ENCODE assay signal across 21 cellular contexts in genomic region chr12:27309995-27310315, GRCh38. TPM values are rescaled to one million over a fixed set of nuclear protein-coding genes. Genes with fewer than 3 reads are reported as not detected.
DNase-seq lines count a peak whose midpoint lies in the region; ATAC-seq and TF ChIP-seq lines count a peak whose summit lies in the region.
"Had no signal": no experiment of that assay in that cellular context is flagged by ENCODE, and none has a peak within 500 bp of the region (broad histone marks: within the 10 kb centered on the region; RNA-seq: fewer than 3 reads in every experiment).

No MANE protein-coding gene starts in this region.

- ATAC-seq in GM19025 (IDR thresholded peaks at IDR 0.05; ENCODE audit: low read depth, unreplicated experiment), result peak; percentile 12
- no peak for ATAC-seq in gastrocnemius medialis
- ATAC-seq: A549, HepG2, Panc1 had no signal

- H3F3A ChIP-seq in PC-9 (ENCODE audit: insufficient read depth, low read depth), result no peaks in the 10 kb centered on the region; the same call in 1 of the 2 replicates

- no peaks in the 10 kb centered on the region for H3K79me2 ChIP-seq in PC-9 (ENCODE audit: low read depth)

- in situ Hi-C loops in HAP-1 (cut with MboI; ENCODE audit: low sequenced_read_pairs) (loop anchor here (25.0 kb wide), 1 partner anchor 273 kb away; no protein-coding TSS in a partner anchor), gastrocnemius medialis (cut with MboI; ENCODE audit: low sequenced_read_pairs in 4 of 4) (loop anchor here in 3 of 4 donors (10.0 to 25.0 kb wide), 3 partner anchors 273 to 298 kb away; partner anchors contain the start of genes MED21 (in 2 of the 3) and TM7SF3 (in 1 of the 3))

- no peak for DNase-seq in activated CD4-positive, alpha-beta memory T cell treated with anti-CD3 and anti-CD28 coated beads, Interleukin-2, amount 10 ng/mL, durations not matched to agents 7 days and 5 days
- DNase-seq in activated CD4-positive, alpha-beta memory T cell treated with anti-CD3 and anti-CD28 coated beads for 36 hours, result no peak
- DNase-seq in PC-9 (no peak), progenitor cell of endocrine pancreas (ENCODE audit: low spot score, unreplicated experiment) (no peak), HAP-1 (ENCODE audit: low spot score in 2 of 2) (no peak), gastrocnemius medialis (no peak)
- DNase-seq: Caco-2; CD4-positive, alpha-beta T cell; DMS153; GDM1; H9; KBM-7; NCI-H1417 treated with DMSO at 0.1 percent for 48 hours; NCI-H187 treated with DMSO at 0.1 percent for 48 hours; NCI-H226; NCI-H524 had no signal

- POLR2A ChIA-PET in activated CD4-positive, alpha-beta memory T cell treated with anti-CD3 and anti-CD28 coated beads, Interleukin-2, amount 10 ng/mL, durations not matched to agents 7 days and 5 days (lab: Charles Lee), result interaction anchor here (1.7 kb wide), 1 partner anchor 23 kb away, joined by 8 read pairs; the partner anchor contains the start of gene BMAL2
- POLR2A ChIA-PET in activated CD4-positive, alpha-beta memory T cell treated with anti-CD3 and anti-CD28 coated beads for 36 hours (lab: Charles Lee), result no interaction called here
- POLR2A ChIA-PET in PC-9 (lab: Charles Lee; ENCODE audit: unreplicated experiment), result no interaction called here

- H3K4me3 Mint-ChIP-seq in activated CD4-positive, alpha-beta memory T cell treated with anti-CD3 and anti-CD28 coated beads, Interleukin-2, amount 10 ng/mL, durations not matched to agents 7 days and 5 days, result no peak overlapping the region
- no peak overlapping the region for H3K4me3 Mint-ChIP-seq in activated CD4-positive, alpha-beta memory T cell treated with anti-CD3 and anti-CD28 coated beads for 36 hours
- H3K4me3 Mint-ChIP-seq in progenitor cell of endocrine pancreas (ENCODE audit: low read depth), result no peak overlapping the region
- H3K4me3 Mint-ChIP-seq: CD4-positive, alpha-beta T cell; H9 had no signal

- intact Hi-C loops in activated CD4-positive, alpha-beta memory T cell treated with anti-CD3 and anti-CD28 coated beads for 36 hours (cut with micrococcal nuclease), result no loop called here
- intact Hi-C loops in PC-9 (cut with micrococcal nuclease; ENCODE audit: unreplicated experiment) (loop anchor here (5.0 to 10.0 kb wide), 2 partner anchors 168 to 375 kb away; partner anchors contain the start of genes FGFR1OP2 and INTS13), gastrocnemius medialis (cut with DNase I; ENCODE audit: low total_unique reads) (no loop called here)

- no peaks in the 10 kb centered on the region for H4K20me1 ChIP-seq in PC-9 (ENCODE audit: insufficient read depth)

- peaks cover 13% of the 10 kb centered on the region for H3K36me3 Mint-ChIP-seq in activated CD4-positive, alpha-beta memory T cell treated with anti-CD3 and anti-CD28 coated beads, Interleukin-2, amount 10 ng/mL, durations not matched to agents 7 days and 5 days (ENCODE audit: low read depth)
- H3K36me3 Mint-ChIP-seq in activated CD4-positive, alpha-beta memory T cell treated with anti-CD3 and anti-CD28 coated beads for 36 hours, result peaks cover 14% of the 10 kb centered on the region
- H3K36me3 Mint-ChIP-seq in progenitor cell of endocrine pancreas (ENCODE audit: insufficient read depth), result peaks cover 36% of the 10 kb centered on the region

- BruUV-seq in PC-9 (replicated peaks; lab: Mats Ljungman, UMichigan), result TSS peak; percentile 9

- peak overlapping the region; percentile 8 for H3K27ac Mint-ChIP-seq in activated CD4-positive, alpha-beta memory T cell treated with anti-CD3 and anti-CD28 coated beads, Interleukin-2, amount 10 ng/mL, durations not matched to agents 7 days and 5 days
- H3K27ac Mint-ChIP-seq in activated CD4-positive, alpha-beta memory T cell treated with anti-CD3 and anti-CD28 coated beads for 36 hours, result no peak overlapping the region
- peak overlapping the region; percentile 38 for H3K27ac Mint-ChIP-seq in progenitor cell of endocrine pancreas
- H3K27ac Mint-ChIP-seq: CD4-positive, alpha-beta T cell had no signal

- H3K36me3 ChIP-seq in PC-9 (ENCODE audit: low read depth), result peaks cover 8% of the 10 kb centered on the region; the same call in 1 of the 2 replicates
- peaks cover 8% of the 10 kb centered on the region for H3K36me3 ChIP-seq in HAP-1 (replicated peaks)
- peaks cover 4 to 37% of the 10 kb centered on the region in 2 donors for H3K36me3 ChIP-seq in gastrocnemius medialis

- H3K4me2 ChIP-seq in PC-9, result no peak overlapping the region
- H3K4me2 ChIP-seq: A549 had no signal

- no peak overlapping the region for H3K4me3 ChIP-seq in PC-9
- no peak overlapping the region for H3K4me3 ChIP-seq in HAP-1
- H3K4me3 ChIP-seq in gastrocnemius medialis, result no peak overlapping the region
- H3K4me3 ChIP-seq: A549, SJSA1 had no signal

- H3K27me3 Mint-ChIP-seq in activated CD4-positive, alpha-beta memory T cell treated with anti-CD3 and anti-CD28 coated beads, Interleukin-2, amount 10 ng/mL, durations not matched to agents 7 days and 5 days, result no peaks in the 10 kb centered on the region
- no peaks in the 10 kb centered on the region for H3K27me3 Mint-ChIP-seq in activated CD4-positive, alpha-beta memory T cell treated with anti-CD3 and anti-CD28 coated beads for 36 hours
- H3K27me3 Mint-ChIP-seq in progenitor cell of endocrine pancreas, result no peaks in the 10 kb centered on the region
- H3K27me3 Mint-ChIP-seq: CD4-positive, alpha-beta T cell had no signal

- CTCF ChIA-PET in activated CD4-positive, alpha-beta memory T cell treated with anti-CD3 and anti-CD28 coated beads, Interleukin-2, amount 10 ng/mL, durations not matched to agents 7 days and 5 days (lab: Charles Lee), result interaction anchor here (1.3 to 1.4 kb wide), 2 partner anchors 14 to 20 kb away, joined by 4 read pairs; no protein-coding TSS in a partner anchor
- CTCF ChIA-PET in activated CD4-positive, alpha-beta memory T cell treated with anti-CD3 and anti-CD28 coated beads for 36 hours (lab: Charles Lee), result interaction anchor here (1.3 to 1.4 kb wide), 2 partner anchors 270 to 295 kb away, joined by 3 to 4 read pairs; no protein-coding TSS in a partner anchor
- CTCF ChIA-PET in PC-9 (lab: Charles Lee), result no interaction called here

- H3K9me3 ChIP-seq in PC-9 (ENCODE audit: insufficient read depth, low read depth) (no peaks in the 10 kb centered on the region), HAP-1 (no peaks in the 10 kb centered on the region), gastrocnemius medialis (no peaks in the 10 kb centered on the region)
- H3K9me3 ChIP-seq: A549, Caco-2, SJSA1 had no signal

- peaks cover 23% of the 10 kb centered on the region for H3K4me1 Mint-ChIP-seq in activated CD4-positive, alpha-beta memory T cell treated with anti-CD3 and anti-CD28 coated beads, Interleukin-2, amount 10 ng/mL, durations not matched to agents 7 days and 5 days
- H3K4me1 Mint-ChIP-seq in activated CD4-positive, alpha-beta memory T cell treated with anti-CD3 and anti-CD28 coated beads for 36 hours (ENCODE audit: low read depth), result no peaks in the 10 kb centered on the region
- peaks cover 3% of the 10 kb centered on the region for H3K4me1 Mint-ChIP-seq in progenitor cell of endocrine pancreas (ENCODE audit: low read depth)
- H3K4me1 Mint-ChIP-seq: H9 had no signal

- TF ChIP-seq POLR2A in gastrocnemius medialis (IDR thresholded peaks at IDR 0.05), result no peak

- no peaks in the 10 kb centered on the region for H3K9me2 ChIP-seq in PC-9 (ENCODE audit: insufficient read depth)

- no peaks in the 10 kb centered on the region for H3K9me3 Mint-ChIP-seq in activated CD4-positive, alpha-beta memory T cell treated with anti-CD3 and anti-CD28 coated beads, Interleukin-2, amount 10 ng/mL, durations not matched to agents 7 days and 5 days
- no peaks in the 10 kb centered on the region for H3K9me3 Mint-ChIP-seq in activated CD4-positive, alpha-beta memory T cell treated with anti-CD3 and anti-CD28 coated beads for 36 hours
- H3K9me3 Mint-ChIP-seq in progenitor cell of endocrine pancreas (ENCODE audit: low read depth), result no peaks in the 10 kb centered on the region
- H3K9me3 Mint-ChIP-seq: CD4-positive, alpha-beta T cell; H9 had no signal

- H3K27ac ChIP-seq in PC-9 (no peak overlapping the region), gastrocnemius medialis (no peak overlapping the region)
- H3K27ac ChIP-seq: A549, SJSA1 had no signal

- H2AFZ ChIP-seq in PC-9, result no peak overlapping the region

- H3K4me1 ChIP-seq in PC-9 (replicated peaks; ENCODE audit: insufficient read depth) (no peaks in the 10 kb centered on the region), HAP-1 (no peaks in the 10 kb centered on the region), gastrocnemius medialis (no peaks in the 10 kb centered on the region)
- H3K4me1 ChIP-seq: A549, Caco-2, SJSA1 had no signal

- TF ChIP-seq CTCF in PC-9 (conservative IDR thresholded peaks at IDR 0.05) (no peak), progenitor cell of endocrine pancreas (IDR thresholded peaks at IDR 0.05; ENCODE audit: unreplicated experiment) (no peak), gastrocnemius medialis (IDR thresholded peaks at IDR 0.05 in 4 of 5, conservative IDR thresholded peaks at IDR 0.05 in 1 of 5) (no peak)

- no peaks in the 10 kb centered on the region for H3K27me3 ChIP-seq in PC-9 (ENCODE audit: insufficient read depth, low read depth)
- no peaks in the 10 kb centered on the region for H3K27me3 ChIP-seq in HAP-1 (ENCODE audit: low read depth)
- H3K27me3 ChIP-seq in gastrocnemius medialis, result no peaks in the 10 kb centered on the region
- H3K27me3 ChIP-seq: SJSA1 had no signal

RNA-seq across cellular contexts. Expression of gene BMAL2, which starts 22.7 kb away (rescaled TPM):
- 10 to 100 TPM; 28.8 to 29.1 TPM for total RNA-seq in activated CD4-positive, alpha-beta memory T cell treated with anti-CD3 and anti-CD28 coated beads, Interleukin-2, amount 10 ng/mL, durations not matched to agents 7 days and 5 days
- total RNA-seq in activated CD4-positive, alpha-beta memory T cell treated with anti-CD3 and anti-CD28 coated beads for 36 hours, result 10 to 100 TPM; 14.9 to 15.2 TPM
- total RNA-seq in PC-9 (2021), result 56.7 and 87.9 TPM in 2 replicates
- total RNA-seq in progenitor cell of endocrine pancreas, result 26.0 and 28.8 TPM in 2 replicates
- total RNA-seq in gastrocnemius medialis, result under 1 TPM; 0.10 to 0.97 (median 0.30) TPM

Comparison
In these comparisons a context has a peak if more than half of its experiments do, and no peak if none do; other contexts are left out.
1. RNA of gene BMAL2, which starts 22.7 kb away (total RNA-seq): 56.7 to 87.9 TPM in PC-9, 28.8 to 29.1 TPM in activated CD4-positive, alpha-beta memory T cell treated with anti-CD3 and anti-CD28 coated beads, Interleukin-2, amount 10 ng/mL, durations not matched to agents 7 days and 5 days, 26.0 to 28.8 TPM in progenitor cell of endocrine pancreas and 14.9 to 15.2 TPM in activated CD4-positive, alpha-beta memory T cell treated with anti-CD3 and anti-CD28 coated beads for 36 hours; 0.10 to 0.97 TPM in gastrocnemius medialis; every median in the first group is over 4 times any median in the second.